Comparison of ENCODE assay signal across 9 cellular contexts in the genomic region with DNA sequence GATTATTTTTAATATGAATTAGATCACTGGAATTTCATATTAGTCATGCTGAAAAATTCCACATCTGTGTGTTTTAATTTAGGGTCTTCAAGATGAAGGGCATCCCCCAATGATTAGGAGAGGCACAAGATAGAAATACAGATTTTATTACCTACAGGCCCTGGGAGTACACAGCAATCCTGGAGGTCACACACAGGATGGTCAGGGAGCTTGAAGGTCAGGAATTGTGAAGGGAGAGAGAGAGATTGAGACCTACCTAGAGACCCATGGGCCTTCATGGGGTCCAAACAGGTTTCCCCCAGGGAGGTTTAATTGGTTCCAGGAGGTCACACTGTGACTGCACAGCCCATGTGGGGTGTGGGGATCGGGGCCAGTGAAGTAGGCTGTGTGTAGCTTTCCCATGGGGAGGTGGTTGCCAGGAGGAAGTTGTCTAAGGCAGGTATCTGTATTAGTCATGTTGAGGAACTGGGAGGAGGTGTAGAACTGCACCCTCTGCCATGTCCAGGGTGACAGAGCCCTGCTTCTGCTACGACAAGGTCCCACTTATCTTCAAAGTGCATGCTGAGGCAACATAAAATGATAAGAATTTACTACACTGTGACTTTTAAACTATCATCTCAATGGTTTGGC. TPM values are rescaled to one million over a fixed set of nuclear protein-coding genes. Genes with fewer than 3 reads are reported as not detected.
A peak's percentile ranks its signal among the peaks of the same experiment; 100 is the strongest.
DNase-seq lines count a peak whose midpoint lies in the region; ATAC-seq and TF ChIP-seq lines count a peak whose summit lies in the region.
"Had no signal": no experiment of that assay in that cellular context is flagged by ENCODE, and none has a peak within 500 bp of the region (broad histone marks: within the 10 kb centered on the region; RNA-seq: fewer than 3 reads in every experiment).

No MANE protein-coding gene starts in this region.

- intact Hi-C loops in colonic mucosa (cut with DNase I), result no loop called here

- H3K4me3 ChIP-seq in colonic mucosa, result no peak overlapping the region
- no peak overlapping the region for H3K4me3 ChIP-seq in effector memory CD4-positive, alpha-beta T cell (ENCODE audit: insufficient read depth, low read depth, low read length, poor library complexity, severe bottlenecking)

- H3K4me1 ChIP-seq in colonic mucosa, result peaks cover 6% of the 10 kb centered on the region
- no peaks in the 10 kb centered on the region for H3K4me1 ChIP-seq in effector memory CD4-positive, alpha-beta T cell (ENCODE audit: control insufficient read depth, insufficient read depth, low read length, poor library complexity, severe bottlenecking)

- no peak for TF ChIP-seq CTCF in colonic mucosa (IDR thresholded peaks at IDR 0.05)

- H3K27me3 ChIP-seq in colonic mucosa, result no peaks in the 10 kb centered on the region
- H3K27me3 ChIP-seq in effector memory CD4-positive, alpha-beta T cell (replicated peaks; ENCODE audit: control insufficient read depth, insufficient read depth, low read length, poor library complexity, severe bottlenecking), result no peaks in the 10 kb centered on the region
- H3K27me3 ChIP-seq: neutrophil had no signal

- no peaks in the 10 kb centered on the region for H3K36me3 ChIP-seq in colonic mucosa
- no peaks in the 10 kb centered on the region for H3K36me3 ChIP-seq in effector memory CD4-positive, alpha-beta T cell (ENCODE audit: control insufficient read depth, insufficient read depth, low read length)
- H3K36me3 ChIP-seq: neutrophil had no signal

- H3K9me3 ChIP-seq in colonic mucosa, result no peaks in the 10 kb centered on the region
- no peaks in the 10 kb centered on the region for H3K9me3 ChIP-seq in effector memory CD4-positive, alpha-beta T cell (ENCODE audit: control insufficient read depth, low read length)
- H3K9me3 ChIP-seq: neutrophil had no signal

- no peak overlapping the region for H3K9ac ChIP-seq in colonic mucosa (ENCODE audit: low read depth in 2 of 2, low read length in 2 of 2)

- peak; percentile 84 for ATAC-seq in GM21360 (IDR thresholded peaks at IDR 0.05; ENCODE audit: unreplicated experiment)
- ATAC-seq in HG03457 (IDR thresholded peaks at IDR 0.05; ENCODE audit: unreplicated experiment), result peak; percentile 97

- DNase-seq in Daoy (ENCODE audit: low read depth) (peak; percentile 61), colonic mucosa (peak; percentile 48), retina (no peak), GF-D8 (lab: John Stamatoyannopoulos, UW) (no peak)
- DNase-seq in stimulated activated naive CD4-positive, alpha-beta T cell treated with Interleukin-2 at 50 U/mL for 16 hours (lab: John Stamatoyannopoulos, UW), result no peak
- no peak for DNase-seq in effector memory CD4-positive, alpha-beta T cell

- no peak overlapping the region for H3K27ac ChIP-seq in colonic mucosa
- no peak overlapping the region for H3K27ac ChIP-seq in effector memory CD4-positive, alpha-beta T cell (ENCODE audit: insufficient read depth, low read length, poor library complexity, severe bottlenecking)
- H3K27ac ChIP-seq: neutrophil had no signal

RNA-seq across cellular contexts. Expression of a gene that starts 18.3 kb away (rescaled TPM):
- 47.4 and 50.5 TPM in 2 replicates for total RNA-seq in Daoy (2014; rRNA removed; shearing (Covaris generic))
- total RNA-seq in colonic mucosa, result 10 to 100 TPM; 37.3 to 81.7 TPM

Comparison
In these comparisons a context has a peak if more than half of its experiments do, and no peak if none do; other contexts are left out.
1. DNase-seq: peak in Daoy (single experiment) and colonic mucosa (single experiment); none in stimulated activated naive CD4-positive, alpha-beta T cell treated with Interleukin-2 at 50 U/mL for 16 hours (single experiment), retina (single experiment), effector memory CD4-positive, alpha-beta T cell (0 of 3) and GF-D8 (single experiment).